Comparison of ENCODE assay signal across 1 cellular context in the genomic region with DNA sequence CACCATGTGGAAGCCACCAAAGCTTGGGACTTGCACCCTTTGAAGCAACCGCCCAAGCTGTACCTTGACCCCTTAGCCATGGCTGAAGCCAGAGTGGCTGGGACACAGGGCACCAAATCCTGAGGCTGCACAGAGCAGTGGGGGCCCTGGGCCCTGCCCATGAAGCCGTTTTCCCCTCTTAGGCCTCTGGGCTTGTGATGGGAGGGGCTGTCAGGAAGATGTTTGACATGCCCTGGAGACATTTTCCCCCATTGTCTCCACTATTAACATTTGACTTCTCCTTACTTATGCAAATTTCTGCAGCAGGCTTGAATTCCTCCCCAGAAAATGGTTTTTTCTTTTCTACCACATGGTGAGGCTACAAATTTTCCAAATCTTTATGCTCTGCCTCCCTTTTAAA.
TF ChIP-seq lines count a peak whose summit lies in the region.

No MANE protein-coding gene starts in this region.

TF ChIP-seq in H1, 55 proteins besides CTCF, POLR2A, EP300 and RAD21:
- TF ChIP-seq RFX5 (IDR thresholded peaks at IDR 0.05; ENCODE audit: borderline replicate concordance, low read depth, low read length), result no peak
- no peak for TF ChIP-seq ASH2L (IDR thresholded peaks at IDR 0.05; ENCODE audit: low read length)
- no peak for TF ChIP-seq EZH2 (IDR thresholded peaks at IDR 0.05; ENCODE audit: low read depth, low read length, severe bottlenecking)
- TF ChIP-seq KDM5A (IDR thresholded peaks at IDR 0.05; ENCODE audit: low read length), result no peak
- no peak for TF ChIP-seq SIRT6 (IDR thresholded peaks at IDR 0.05; ENCODE audit: low read length)
- no peak for TF ChIP-seq GTF2F1 (IDR thresholded peaks at IDR 0.05; ENCODE audit: borderline replicate concordance, low read depth, low read length)
- TF ChIP-seq JUND (IDR thresholded peaks at IDR 0.05; ENCODE audit: low read length), result no peak
- TF ChIP-seq HDAC6 (IDR thresholded peaks at IDR 0.05; ENCODE audit: low read depth, low read length), result no peak
- no peak for TF ChIP-seq BCL11A (IDR thresholded peaks at IDR 0.05; ENCODE audit: low read depth in 2 of 2, low read length in 2 of 2)
TF ChIP-seq in H1: peak in this region for 0.
